In genomic region chr14:61712137-61712536, GRCh38 we compare ENCODE assay signal across 11 cellular contexts. TPM values are rescaled to one million over a fixed set of nuclear protein-coding genes. Genes with fewer than 3 reads are reported as not detected.
DNase-seq lines count a peak whose midpoint lies in the region; ATAC-seq and TF ChIP-seq lines count a peak whose summit lies in the region.
"Had no signal": no experiment of that assay in that cellular context is flagged by ENCODE, and none has a peak within 500 bp of the region (broad histone marks: within the 10 kb centered on the region; RNA-seq: fewer than 3 reads in every experiment).

No MANE protein-coding gene starts in this region.

- H3K9ac ChIP-seq in OCI-LY1 (ENCODE audit: low read length) (no peak overlapping the region), skeletal muscle satellite cell (ENCODE audit: low read depth, low read length) (peak overlapping the region; percentile 65)

- H4K20me1 ChIP-seq in OCI-LY1 (ENCODE audit: insufficient read depth, low read length): peaks cover 3% of the 10 kb centered on the region; the same call in 1 of the 2 replicates

- no peaks in the 10 kb centered on the region for H3K9me3 Mint-ChIP-seq in activated T-cell treated with anti-CD3 and anti-CD28 coated beads, Interleukin-2, amount 50 U/mL, for 4 hours
- no peaks in the 10 kb centered on the region for H3K9me3 Mint-ChIP-seq in effector memory CD8-positive, alpha-beta T cell
- H3K9me3 Mint-ChIP-seq: neural crest cell had no signal

- H3K27ac ChIP-seq in OCI-LY1 (ENCODE audit: low read depth, low read length, poor library complexity, severe bottlenecking) (peak overlapping the region; percentile 32), adrenal gland (peak overlapping the region in 1 of 5 donors; percentile 35)

- H3F3A ChIP-seq in OCI-LY1 (ENCODE audit: insufficient read depth, low read length): no peaks in the 10 kb centered on the region; the same call in 1 of the 2 replicates

- H3K9me3 ChIP-seq in OCI-LY1 (ENCODE audit: low read length) (no peaks in the 10 kb centered on the region), skeletal muscle satellite cell (replicated peaks; ENCODE audit: low read length) (no peaks in the 10 kb centered on the region), adrenal gland (replicated peaks in 1 of 3) (no peaks in the 10 kb centered on the region)

- no peaks in the 10 kb centered on the region for H3K9me2 ChIP-seq in OCI-LY1 (ENCODE audit: low read depth, low read length)

- peaks cover 93% of the 10 kb centered on the region for H3K79me2 ChIP-seq in OCI-LY1 (ENCODE audit: insufficient read depth, low read length)

- peak in 1 of 2 donors; percentile 18 for ATAC-seq in activated T-cell treated with anti-CD3 and anti-CD28 coated beads, Interleukin-2, amount 50 U/mL, for 4 hours
- no peak for ATAC-seq in effector memory CD8-positive, alpha-beta T cell (replicated peaks)

- H3K27ac Mint-ChIP-seq in effector memory CD8-positive, alpha-beta T cell: peak overlapping the region; percentile 0 to 9

- H2AFZ ChIP-seq in OCI-LY1 (ENCODE audit: low read length): no peak overlapping the region

- H3K4me2 ChIP-seq in OCI-LY1 (ENCODE audit: low read length) (peak overlapping the region; percentile 49; the same call in 1 of the 2 replicates), skeletal muscle satellite cell (ENCODE audit: low read length) (peak overlapping the region; percentile 72)

- peaks cover 73% of the 10 kb centered on the region for H3K4me1 Mint-ChIP-seq in activated T-cell treated with anti-CD3 and anti-CD28 coated beads, Interleukin-2, amount 50 U/mL, for 4 hours (ENCODE audit: low read depth)
- peaks cover 31 to 70% of the 10 kb centered on the region in 2 donors for H3K4me1 Mint-ChIP-seq in effector memory CD8-positive, alpha-beta T cell (ENCODE audit: low read depth in 2 of 2)

- H3K4me3 ChIP-seq in OCI-LY1 (ENCODE audit: low read depth, low read length, poor library complexity, severe bottlenecking) (no peak overlapping the region), skeletal muscle satellite cell (ENCODE audit: low read length) (peak overlapping the region; percentile 57), H7 (ENCODE audit: insufficient read depth, low read depth, low read length) (no peak overlapping the region), adrenal gland (no peak overlapping the region)

- H3K27me3 Mint-ChIP-seq in activated T-cell treated with anti-CD3 and anti-CD28 coated beads, Interleukin-2, amount 50 U/mL, for 4 hours (ENCODE audit: low read depth): no peaks in the 10 kb centered on the region
- no peaks in the 10 kb centered on the region for H3K27me3 Mint-ChIP-seq in effector memory CD8-positive, alpha-beta T cell

- no peaks in the 10 kb centered on the region for H3K36me3 ChIP-seq in OCI-LY1 (ENCODE audit: insufficient read depth, low read length)
- peaks cover 19% of the 10 kb centered on the region for H3K36me3 ChIP-seq in skeletal muscle satellite cell (ENCODE audit: insufficient read depth, low read length)
- H3K36me3 ChIP-seq in H7 (replicated peaks; ENCODE audit: control insufficient read depth, insufficient read depth, low read length): no peaks in the 10 kb centered on the region
- H3K36me3 ChIP-seq in adrenal gland (replicated peaks in 1 of 2): no peaks in the 10 kb centered on the region

- H3K36me3 Mint-ChIP-seq in activated T-cell treated with anti-CD3 and anti-CD28 coated beads, Interleukin-2, amount 50 U/mL, for 4 hours (ENCODE audit: insufficient read depth): peaks cover 3% of the 10 kb centered on the region
- H3K36me3 Mint-ChIP-seq in effector memory CD8-positive, alpha-beta T cell (ENCODE audit: insufficient read depth): peaks cover 3% of the 10 kb centered on the region

- H3K4me3 Mint-ChIP-seq in activated T-cell treated with anti-CD3 and anti-CD28 coated beads, Interleukin-2, amount 50 U/mL, for 4 hours: peak overlapping the region; percentile 7
- H3K4me3 Mint-ChIP-seq in effector memory CD8-positive, alpha-beta T cell: peak overlapping the region in 1 of 2 donors; percentile 13
- H3K4me3 Mint-ChIP-seq: neural crest cell had no signal

- DNase-seq in activated T-cell treated with anti-CD3 and anti-CD28 coated beads, Interleukin-2, amount 50 U/mL, for 4 hours: no peak
- DNase-seq in activated T-cell treated with anti-CD3 and anti-CD28 coated beads for 4 hours (no peak), H7 (no peak), adrenal gland (no peak), GM19240 (ENCODE audit: insufficient read length, low spot score) (no peak)
- no peak for DNase-seq in effector memory CD8-positive, alpha-beta T cell
- DNase-seq: activated gamma-delta T cell treated with Interleukin-2 at 50 U/mL for 16 hours, foreskin fibroblast had no signal

- H3K27me3 ChIP-seq in OCI-LY1 (ENCODE audit: insufficient read depth, low read length) (no peaks in the 10 kb centered on the region), skeletal muscle satellite cell (ENCODE audit: control insufficient read depth, insufficient read depth, low read length) (no peaks in the 10 kb centered on the region), H7 (ENCODE audit: control insufficient read depth, insufficient read depth, low read length) (no peaks in the 10 kb centered on the region), adrenal gland (no peaks in the 10 kb centered on the region)

- 96 to 100% (median 99%) methylated on average over 1 of the region's 1 CpG for whole genome bisulfite sequencing in adrenal gland, 4 donors

- no peak for TF ChIP-seq CTCF in OCI-LY1 (IDR thresholded peaks at IDR 0.05; ENCODE audit: low read length)
- TF ChIP-seq CTCF in adrenal gland (IDR thresholded peaks at IDR 0.05): no peak

- TF ChIP-seq POLR2A in adrenal gland (IDR thresholded peaks at IDR 0.05): no peak

- H3K4me1 ChIP-seq in OCI-LY1 (ENCODE audit: insufficient read depth, low read length, severe bottlenecking): peaks cover 85% of the 10 kb centered on the region
- H3K4me1 ChIP-seq in skeletal muscle satellite cell (ENCODE audit: control insufficient read depth, insufficient read depth, low read length): peaks cover 56% of the 10 kb centered on the region
- peaks cover 39 to 82% of the 10 kb centered on the region in 2 donors for H3K4me1 ChIP-seq in adrenal gland (replicated peaks in 1 of 2)

- intact Hi-C loops in adrenal gland (cut with DNase I): no loop called here

RNA-seq across cellular contexts. Expression of gene HIF1A, which starts 16.8 kb away (rescaled TPM):
- 100 to 1,000 TPM; 252 to 294 (median 274) TPM for total RNA-seq in activated T-cell treated with anti-CD3 and anti-CD28 coated beads, Interleukin-2, amount 50 U/mL, for 4 hours
- 339 and 489 TPM in 2 replicates for total RNA-seq in skeletal muscle satellite cell (2012; rRNA removed)
- total RNA-seq in H7 (2014; rRNA removed; shearing (Covaris generic)): 181 and 199 TPM in 2 replicates
- 100 to 1,000 TPM; 186 to 531 (median 365) TPM for total RNA-seq in adrenal gland
- 100 to 1,000 TPM in 1 of 3 donors, 10 to 100 TPM in 2; 47.2 to 504 (median 62.7) TPM for polyA plus RNA-seq in adrenal gland

RNA-seq across cellular contexts. Expression of gene SNAPC1, which starts 50.1 kb away (rescaled TPM):
- 10 to 100 TPM; 10.2 to 13.0 (median 11.0) TPM for total RNA-seq in activated T-cell treated with anti-CD3 and anti-CD28 coated beads, Interleukin-2, amount 50 U/mL, for 4 hours
- 20.8 and 21.5 TPM in 2 replicates for total RNA-seq in skeletal muscle satellite cell (2012; rRNA removed)
- 11.6 and 16.7 TPM in 2 replicates for total RNA-seq in H7 (2014; rRNA removed; shearing (Covaris generic))
- 10 to 100 TPM in 1 of 8 donors, 1 to 10 TPM in 7; 3.2 to 12.7 (median 7.5) TPM for total RNA-seq in adrenal gland
- 10 to 100 TPM in 1 of 3 donors, 1 to 10 TPM in 2; 4.3 to 12.6 (median 5.8) TPM for polyA plus RNA-seq in adrenal gland
